In genomic region chr1:10431065-10431730, GRCh38 we compare ENCODE assay signal across 8 cellular contexts. TPM values are rescaled to one million over a fixed set of nuclear protein-coding genes. Genes with fewer than 3 reads are reported as not detected.
DNase-seq lines count a peak whose midpoint lies in the region; ATAC-seq lines count a peak whose summit lies in the region.

No MANE protein-coding gene starts in this region.

- POLR2A ChIA-PET in activated CD8-positive, alpha-beta T cell treated with anti-CD3 and anti-CD28 coated beads, Interleukin-2, amount 10 ng/mL, durations not matched to agents 7 days and 5 days (lab: Charles Lee), result interaction anchor here (0.6 to 2.7 kb wide), 6 partner anchors 16 to 221 kb away, joined by 3 to 14 read pairs (median 3); partner anchors contain the start of genes KIF1B and PEX14

- DNase-seq in CMK (ENCODE audit: low read depth) (peak; percentile 18), NCI-H526 treated with DMSO at 0.1 percent for 48 hours (lab: John Stamatoyannopoulos, UW) (no peak), NCI-H1930 (lab: John Stamatoyannopoulos, UW) (no peak), NOMO-1 treated with dmso at 0.1 percent for 144 hours (lab: John Stamatoyannopoulos, UW; ENCODE audit: unreplicated experiment) (no peak)
- peak; percentile 46 for DNase-seq in activated CD8-positive, alpha-beta T cell treated with anti-CD3 and anti-CD28 coated beads, Interleukin-2, amount 10 ng/mL, durations not matched to agents 7 days and 5 days

- H3K27ac ChIP-seq in HUES64 (ENCODE audit: low read depth, low read length), result peak overlapping the region; percentile 98; the same call in 1 of the 2 replicates

- no peaks in the 10 kb centered on the region; the same call in 1 of the 2 replicates for H3K36me3 ChIP-seq in HUES64 (ENCODE audit: insufficient read depth, low read length)

- H3K4me3 ChIP-seq in HUES64 (ENCODE audit: low read length) (peak overlapping the region; percentile 76), iPS-11a (ENCODE audit: low read depth, low read length) (peak overlapping the region; percentile 71)

- H3K9me3 ChIP-seq in HUES64 (ENCODE audit: insufficient read depth, low read depth, low read length), result no peaks in the 10 kb centered on the region

- peak overlapping the region; percentile 93 for H3K4me3 Mint-ChIP-seq in activated CD8-positive, alpha-beta T cell treated with anti-CD3 and anti-CD28 coated beads, Interleukin-2, amount 10 ng/mL, durations not matched to agents 7 days and 5 days
- peak overlapping the region; percentile 95 for H3K4me3 Mint-ChIP-seq in stimulated activated memory B cell treated with anti-CD40 and anti-IgM and Interleukin-4, amounts not matched to agents 10 μg/mL and 1 μg/mL and 100 μg/mL, for 72 hours

- no peak for ATAC-seq in activated CD8-positive, alpha-beta T cell treated with anti-CD3 and anti-CD28 coated beads, Interleukin-2, amount 10 ng/mL, durations not matched to agents 7 days and 5 days
- ATAC-seq in stimulated activated memory B cell treated with anti-CD40 and anti-IgM and Interleukin-4, amounts not matched to agents 10 μg/mL and 1 μg/mL and 100 μg/mL, for 72 hours, result no peak

- H3K9me3 Mint-ChIP-seq in activated CD8-positive, alpha-beta T cell treated with anti-CD3 and anti-CD28 coated beads, Interleukin-2, amount 10 ng/mL, durations not matched to agents 7 days and 5 days (ENCODE audit: insufficient read depth), result no peaks in the 10 kb centered on the region
- H3K9me3 Mint-ChIP-seq in stimulated activated memory B cell treated with anti-CD40 and anti-IgM and Interleukin-4, amounts not matched to agents 10 μg/mL and 1 μg/mL and 100 μg/mL, for 72 hours, result no peaks in the 10 kb centered on the region

- H3K27ac Mint-ChIP-seq in activated CD8-positive, alpha-beta T cell treated with anti-CD3 and anti-CD28 coated beads, Interleukin-2, amount 10 ng/mL, durations not matched to agents 7 days and 5 days, result peak overlapping the region; percentile 95
- H3K27ac Mint-ChIP-seq in stimulated activated memory B cell treated with anti-CD40 and anti-IgM and Interleukin-4, amounts not matched to agents 10 μg/mL and 1 μg/mL and 100 μg/mL, for 72 hours, result peak overlapping the region; percentile 98

- H3K4me1 ChIP-seq in HUES64 (ENCODE audit: insufficient read depth, low read length), result peaks cover 3% of the 10 kb centered on the region; the same call in 1 of the 2 replicates

- 30% methylated on average over 31 of the region's 31 CpGs for WGBS in HUES64

- H3K36me3 Mint-ChIP-seq in activated CD8-positive, alpha-beta T cell treated with anti-CD3 and anti-CD28 coated beads, Interleukin-2, amount 10 ng/mL, durations not matched to agents 7 days and 5 days (ENCODE audit: low read depth), result no peaks in the 10 kb centered on the region
- no peaks in the 10 kb centered on the region for H3K36me3 Mint-ChIP-seq in stimulated activated memory B cell treated with anti-CD40 and anti-IgM and Interleukin-4, amounts not matched to agents 10 μg/mL and 1 μg/mL and 100 μg/mL, for 72 hours

- CTCF ChIA-PET in activated CD8-positive, alpha-beta T cell treated with anti-CD3 and anti-CD28 coated beads, Interleukin-2, amount 10 ng/mL, durations not matched to agents 7 days and 5 days (lab: Charles Lee), result interaction anchor here (0.7 to 4.0 kb wide), 19 partner anchors 13 to 488 kb away, joined by 3 to 127 read pairs (median 4); partner anchors contain the start of genes DFFA, KIF1B, LZIC and NMNAT1

- H3K27me3 Mint-ChIP-seq in activated CD8-positive, alpha-beta T cell treated with anti-CD3 and anti-CD28 coated beads, Interleukin-2, amount 10 ng/mL, durations not matched to agents 7 days and 5 days (ENCODE audit: low read depth), result no peaks in the 10 kb centered on the region
- no peaks in the 10 kb centered on the region for H3K27me3 Mint-ChIP-seq in stimulated activated memory B cell treated with anti-CD40 and anti-IgM and Interleukin-4, amounts not matched to agents 10 μg/mL and 1 μg/mL and 100 μg/mL, for 72 hours

- no peaks in the 10 kb centered on the region for H3K27me3 ChIP-seq in HUES64 (ENCODE audit: insufficient read depth, low read length)

- peaks cover 27% of the 10 kb centered on the region for H3K4me1 Mint-ChIP-seq in activated CD8-positive, alpha-beta T cell treated with anti-CD3 and anti-CD28 coated beads, Interleukin-2, amount 10 ng/mL, durations not matched to agents 7 days and 5 days (ENCODE audit: low read depth)
- H3K4me1 Mint-ChIP-seq in stimulated activated memory B cell treated with anti-CD40 and anti-IgM and Interleukin-4, amounts not matched to agents 10 μg/mL and 1 μg/mL and 100 μg/mL, for 72 hours, result peaks cover 45% of the 10 kb centered on the region

- peak overlapping the region; percentile 96 for H3K9ac ChIP-seq in HUES64 (ENCODE audit: low read depth, low read length)

RNA-seq across cellular contexts. Expression of gene CENPS, which starts 1.0 kb away (rescaled TPM):
- polyA plus RNA-seq in HUES64 (2013, experiment 1 of 2), result 22.6 TPM
- polyA plus RNA-seq in HUES64 (2013, experiment 2 of 2), result 21.6 TPM
- total RNA-seq in activated CD8-positive, alpha-beta T cell treated with anti-CD3 and anti-CD28 coated beads, Interleukin-2, amount 10 ng/mL, durations not matched to agents 7 days and 5 days, result 10 to 100 TPM; 18.3 to 21.9 TPM

RNA-seq across cellular contexts. Expression of gene CORT, which starts 18.6 kb away (rescaled TPM):
- not detected for polyA plus RNA-seq in HUES64 (2013, experiment 1 of 2)
- 0.51 TPM for polyA plus RNA-seq in HUES64 (2013, experiment 2 of 2)
- under 1 TPM in 1 of 2 experiments, not detected in 1; 0.95 TPM for total RNA-seq in activated CD8-positive, alpha-beta T cell treated with anti-CD3 and anti-CD28 coated beads, Interleukin-2, amount 10 ng/mL, durations not matched to agents 7 days and 5 days

RNA-seq across cellular contexts. Expression of gene PGD, which starts 32.3 kb away (rescaled TPM):
- polyA plus RNA-seq in HUES64 (2013, experiment 1 of 2), result 329 TPM
- 321 TPM for polyA plus RNA-seq in HUES64 (2013, experiment 2 of 2)
- total RNA-seq in activated CD8-positive, alpha-beta T cell treated with anti-CD3 and anti-CD28 coated beads, Interleukin-2, amount 10 ng/mL, durations not matched to agents 7 days and 5 days, result 10 to 100 TPM; 88.3 to 91.8 TPM

RNA-seq across cellular contexts. Expression of gene DFFA, which starts 41.1 kb away (rescaled TPM):
- 41.1 TPM for polyA plus RNA-seq in HUES64 (2013, experiment 1 of 2)
- 41.0 TPM for polyA plus RNA-seq in HUES64 (2013, experiment 2 of 2)
- total RNA-seq in activated CD8-positive, alpha-beta T cell treated with anti-CD3 and anti-CD28 coated beads, Interleukin-2, amount 10 ng/mL, durations not matched to agents 7 days and 5 days, result 10 to 100 TPM; 38.7 to 39.5 TPM

RNA-seq across cellular contexts. Expression of gene PEX14, which starts 43.6 kb away (rescaled TPM):
- polyA plus RNA-seq in HUES64 (2013, experiment 1 of 2), result 15.1 TPM
- polyA plus RNA-seq in HUES64 (2013, experiment 2 of 2), result 18.3 TPM
- total RNA-seq in activated CD8-positive, alpha-beta T cell treated with anti-CD3 and anti-CD28 coated beads, Interleukin-2, amount 10 ng/mL, durations not matched to agents 7 days and 5 days, result 10 to 100 TPM; 17.7 to 19.1 TPM

Comparison
In these comparisons a context has a peak if more than half of its experiments do, and no peak if none do; other contexts are left out.
1. DNase-seq: peak in CMK (single experiment) and activated CD8-positive, alpha-beta T cell treated with anti-CD3 and anti-CD28 coated beads, Interleukin-2, amount 10 ng/mL, durations not matched to agents 7 days and 5 days (single experiment); none in NCI-H526 treated with DMSO at 0.1 percent for 48 hours (single experiment), NCI-H1930 (0 of 2) and NOMO-1 treated with dmso at 0.1 percent for 144 hours (single experiment).